ENCODE assay signal across 22 cellular contexts in genomic region chr4:72566573-72566972, GRCh38. TPM values are rescaled to one million over a fixed set of nuclear protein-coding genes. Genes with fewer than 3 reads are reported as not detected.
DNase-seq lines count a peak whose midpoint lies in the region; ATAC-seq and TF ChIP-seq lines count a peak whose summit lies in the region.
"Had no signal": no experiment of that assay in that cellular context is flagged by ENCODE, and none has a peak within 500 bp of the region (broad histone marks: within the 10 kb centered on the region; RNA-seq: fewer than 3 reads in every experiment).

No MANE protein-coding gene starts in this region.

- H3K4me1 Mint-ChIP-seq in activated T-cell treated with anti-CD3 and anti-CD28 coated beads, Interleukin-2, amount 50 U/mL, for 24 hours (ENCODE audit: low read depth): peaks cover 21% of the 10 kb centered on the region

- H2BK15ac ChIP-seq in neuronal stem cell (ENCODE audit: low read length): no peak overlapping the region

- no peak overlapping the region for H2AK5ac ChIP-seq in neuronal stem cell (ENCODE audit: low read depth, low read length)

- H3K4ac ChIP-seq in neuronal stem cell (ENCODE audit: low read length): no peak overlapping the region

- no peak overlapping the region for H3K9ac ChIP-seq in BLaER1 treated with 17β-estradiol and CSF1 and Interleukin-3, amounts not matched to agents 10 nM and 100 nM
- H3K9ac ChIP-seq in iPS-20b (ENCODE audit: low read depth, low read length) (no peak overlapping the region), neuronal stem cell (ENCODE audit: low read depth, low read length, poor library complexity) (no peak overlapping the region)

- H3K9me3 Mint-ChIP-seq in activated T-cell treated with anti-CD3 and anti-CD28 coated beads, Interleukin-2, amount 50 U/mL, for 24 hours: no peaks in the 10 kb centered on the region
- H3K9me3 Mint-ChIP-seq: HFFc6 had no signal

- H4K20me1 ChIP-seq in BLaER1 treated with 17β-estradiol and CSF1 and Interleukin-3, amounts not matched to agents 10 nM and 100 nM: no peaks in the 10 kb centered on the region

- no peak overlapping the region for H4K91ac ChIP-seq in neuronal stem cell (ENCODE audit: low read depth, low read length, poor library complexity)

- H3K79me1 ChIP-seq in neuronal stem cell (ENCODE audit: low read depth, low read length): no peaks in the 10 kb centered on the region

- H3K36me3 ChIP-seq in BLaER1 treated with 17β-estradiol and CSF1 and Interleukin-3, amounts not matched to agents 10 nM and 100 nM: no peaks in the 10 kb centered on the region
- H3K36me3 ChIP-seq in iPS-20b (ENCODE audit: insufficient read depth, low read depth, low read length) (no peaks in the 10 kb centered on the region), neuronal stem cell (replicated peaks in 1 of 2; ENCODE audit: control insufficient read depth in 2 of 2, insufficient read depth in 2 of 2, low read length in 2 of 2) (no peaks in the 10 kb centered on the region)

- no peak overlapping the region for H3K14ac ChIP-seq in neuronal stem cell (ENCODE audit: low read length)

- no peak overlapping the region for H2BK120ac ChIP-seq in neuronal stem cell (ENCODE audit: low read depth, low read length)

- no peak overlapping the region for H3K27ac Mint-ChIP-seq in activated T-cell treated with anti-CD3 and anti-CD28 coated beads, Interleukin-2, amount 50 U/mL, for 24 hours
- H3K27ac Mint-ChIP-seq: HFFc6 had no signal

- no peak for DNase-seq in neuronal stem cell (ENCODE audit: low spot score)
- no peak for DNase-seq in NCI-H526 treated with DMSO at 0.1 percent for 48 hours (lab: John Stamatoyannopoulos, UW)
- DNase-seq in activated T-cell treated with anti-CD3 and anti-CD28 coated beads, Interleukin-2, amount 50 U/mL, for 24 hours: no peak
- DNase-seq in RKO (ENCODE audit: low spot score): no peak
- DNase-seq: DMS79, H7, HFFc6, IMR-90, NCI-H1105 treated with DMSO at 0.1 percent for 48 hours, NCI-H1694, NCI-H2081 treated with DMSO at 0.1 percent for 48 hours, NCI-H510A, NCI-H82, RPMI8226, SIG-M5 had no signal

- no peak for ATAC-seq in GM21576 (IDR thresholded peaks at IDR 0.05; ENCODE audit: unreplicated experiment)
- ATAC-seq: SK-N-SH treated with all-trans-retinoic acid at 6 μM for 48 hours had no signal

- peak overlapping the region; percentile 98 for H2AFZ ChIP-seq in neuronal stem cell (ENCODE audit: low read length)

- H2BK12ac ChIP-seq in neuronal stem cell (ENCODE audit: low read length): no peak overlapping the region

- no peak overlapping the region for H3K27ac ChIP-seq in BLaER1 treated with 17β-estradiol and CSF1 and Interleukin-3, amounts not matched to agents 10 nM and 100 nM
- H3K27ac ChIP-seq in VCaP (peak overlapping the region; percentile 99), iPS-20b (ENCODE audit: low read length) (no peak overlapping the region), neuronal stem cell (replicated peaks; ENCODE audit: low read length) (no peak overlapping the region)
- H3K27ac ChIP-seq: C4-2B, HL-60 had no signal

- H3K18ac ChIP-seq in neuronal stem cell (ENCODE audit: low read length): no peak overlapping the region

- H3K23ac ChIP-seq in neuronal stem cell (ENCODE audit: low read depth, low read length, poor library complexity): no peak overlapping the region

- peaks cover 0 to 18% (median 9%) of the 10 kb centered on the region in 11 experiments; a peak in 11 of 22 replicates for H3K27me3 ChIP-seq in BLaER1 treated with 17β-estradiol and CSF1 and Interleukin-3, amounts not matched to agents 10 nM and 100 nM
- H3K27me3 ChIP-seq in iPS-20b (ENCODE audit: insufficient read depth, low read length): peaks cover 9% of the 10 kb centered on the region; the same call in 1 of the 2 replicates
- no peaks in the 10 kb centered on the region for H3K27me3 ChIP-seq in neuronal stem cell (ENCODE audit: control insufficient read depth in 3 of 3, insufficient read depth in 3 of 3, low read depth in 1 of 3, low read length in 3 of 3)

- no CpG with 5 or more reads among the region's 1 CpG for WGBS in neuronal stem cell (ENCODE audit: extremely low coverage in 2 of 2, insufficient read length in 2 of 2, insufficient replicate concordance in 1 of 2), 2 donors

- H3K4me3 ChIP-seq in BLaER1 treated with 17β-estradiol and CSF1 and Interleukin-3, amounts not matched to agents 10 nM and 100 nM: no peak overlapping the region
- H3K4me3 ChIP-seq in iPS-20b (ENCODE audit: low read length): peak overlapping the region; percentile 93
- peak overlapping the region in 1 of 2 donors; percentile 63 for H3K4me3 ChIP-seq in neuronal stem cell (ENCODE audit: low read length in 2 of 2)

- peaks cover 10 to 27% (median 19%) of the 10 kb centered on the region in 10 experiments for H3K4me1 ChIP-seq in BLaER1 treated with 17β-estradiol and CSF1 and Interleukin-3, amounts not matched to agents 10 nM and 100 nM
- H3K4me1 ChIP-seq in iPS-20b (ENCODE audit: insufficient read depth, low read length): peaks cover 20% of the 10 kb centered on the region
- peaks cover 1 to 8% of the 10 kb centered on the region in 2 donors for H3K4me1 ChIP-seq in neuronal stem cell (ENCODE audit: control insufficient read depth in 2 of 2, insufficient read depth in 1 of 2, low read depth in 1 of 2, low read length in 2 of 2)

- no peaks in the 10 kb centered on the region for H3K9me3 ChIP-seq in BLaER1 treated with 17β-estradiol and CSF1 and Interleukin-3, amounts not matched to agents 10 nM and 100 nM (replicated peaks in 1 of 11)
- H3K9me3 ChIP-seq in iPS-20b (ENCODE audit: insufficient read depth, low read depth, low read length) (no peaks in the 10 kb centered on the region), neuronal stem cell (replicated peaks in 1 of 2; ENCODE audit: control insufficient read depth in 2 of 2, insufficient read depth in 1 of 2, low read depth in 1 of 2, low read length in 2 of 2) (no peaks in the 10 kb centered on the region)

- no peak overlapping the region for H4K8ac ChIP-seq in neuronal stem cell (ENCODE audit: low read depth, low read length)

- no peak overlapping the region for H3K4me3 Mint-ChIP-seq in activated T-cell treated with anti-CD3 and anti-CD28 coated beads, Interleukin-2, amount 50 U/mL, for 24 hours

- H3K36me3 Mint-ChIP-seq in activated T-cell treated with anti-CD3 and anti-CD28 coated beads, Interleukin-2, amount 50 U/mL, for 24 hours (ENCODE audit: low read depth): no peaks in the 10 kb centered on the region

- peaks cover 59% of the 10 kb centered on the region for H3K27me3 Mint-ChIP-seq in activated T-cell treated with anti-CD3 and anti-CD28 coated beads, Interleukin-2, amount 50 U/mL, for 24 hours

- TF ChIP-seq CTCF in VCaP (conservative IDR thresholded peaks at IDR 0.05): no peak

- no peak overlapping the region for H2BK5ac ChIP-seq in neuronal stem cell (ENCODE audit: low read length)

- H3K4me2 ChIP-seq in BLaER1 treated with 17β-estradiol and CSF1 and Interleukin-3, amounts not matched to agents 10 nM and 100 nM: peak overlapping the region in 6 of 11 experiments; percentile 88 to 99 (median 98); a peak in 6 of 22 replicates
- H3K4me2 ChIP-seq in neuronal stem cell (ENCODE audit: insufficient read depth, low read length, poor library complexity, severe bottlenecking): no peak overlapping the region

RNA-seq across cellular contexts. Expression of gene ADAMTS3, which starts 2.4 kb away (rescaled TPM):
- 0.64 TPM for polyA plus RNA-seq in neuronal stem cell (2013, experiment 1 of 2)
- 0.57 TPM for polyA plus RNA-seq in neuronal stem cell (2013, experiment 2 of 2)
